ENCODE assay signal across 24 cellular contexts in genomic region chr13:40404967-40405716, GRCh38.
"Had no signal": no experiment of that assay in that cellular context is flagged by ENCODE, and none has a peak within 500 bp of the region (broad histone marks: within the 10 kb centered on the region; RNA-seq: fewer than 3 reads in every experiment).

No MANE protein-coding gene starts in this region.

- H3K4me2 ChIP-seq: neural progenitor cell, SK-N-SH had no signal

- H3K36me3 ChIP-seq: adrenal gland, breast epithelium, esophagus squamous epithelium, left lung, neural progenitor cell had no signal

- H3K4me3 ChIP-seq: adrenal gland, breast epithelium, esophagus squamous epithelium, left lung, neural progenitor cell, skin epidermis, testis had no signal

- ATAC-seq: activated T-cell treated with anti-CD3 and anti-CD28 coated beads, Interleukin-2, amount 50 U/mL, for 4 hours; left lung; naive thymus-derived CD4-positive, alpha-beta T cell had no signal

- H3K9ac ChIP-seq: neural progenitor cell, SK-N-SH had no signal

- H3K4me1 ChIP-seq: neural progenitor cell had no signal

- H3K27ac Mint-ChIP-seq: activated B cell treated with CpG ODN at 0.5 μM for 24 hours; activated naive CD4-positive, alpha-beta T cell treated with anti-CD3 and anti-CD28 coated beads, Interleukin-2, amount 10 ng/mL, durations not matched to agents 7 days and 5 days; neural progenitor cell; progenitor cell of endocrine pancreas; T-helper 2 cell treated with Interferon-gamma antibody and Interleukin-4, amounts not matched to agents 5 μg/mL and 100 μg/mL, for 36 hours had no signal

- H3K27me3 Mint-ChIP-seq: activated B cell treated with CpG ODN at 0.5 μM for 24 hours; activated naive CD4-positive, alpha-beta T cell treated with anti-CD3 and anti-CD28 coated beads, Interleukin-2, amount 10 ng/mL, durations not matched to agents 7 days and 5 days; naive thymus-derived CD4-positive, alpha-beta T cell had no signal

- H3K27ac ChIP-seq: adrenal gland, breast epithelium, neural progenitor cell, skin epidermis, testis had no signal

- H3K36me3 Mint-ChIP-seq: neural progenitor cell had no signal

- H3K27me3 ChIP-seq: adrenal gland, breast epithelium, left lung, neural progenitor cell, testis had no signal

- H3K9me3 ChIP-seq: adrenal gland, breast epithelium, left lung, SK-N-SH, testis had no signal

- H3K9me3 Mint-ChIP-seq: activated B cell treated with CpG ODN at 0.5 μM for 24 hours had no signal

- DNase-seq: activated B cell treated with CpG ODN at 0.5 μM for 24 hours; activated CD4-positive, alpha-beta T cell treated with anti-CD3 and anti-CD28 coated beads, Interleukin-2, amount 50 U/mL, for 1 hour; activated CD8-positive, alpha-beta memory T cell treated with anti-CD3 and anti-CD28 coated beads, Interleukin-2, amount 50 U/mL, for 4 hours; activated naive CD4-positive, alpha-beta T cell treated with anti-CD3 and anti-CD28 coated beads, Interleukin-2, amount 10 ng/mL, durations not matched to agents 7 days and 5 days; activated T-cell treated with anti-CD3 and anti-CD28 coated beads, Interleukin-2, amount 50 U/mL, for 4 hours; adrenal gland; cerebellar nuclear complex; cortex of kidney; effector memory CD4-positive, alpha-beta T cell; esophagus squamous epithelium; hypothalamus; kidney; left lung; midbrain; naive thymus-derived CD4-positive, alpha-beta T cell; SK-N-SH; stimulated activated CD4-positive, alpha-beta T cell treated with anti-CD3 and anti-CD28 coated beads, Interleukin-15, amount 100 ng/mL, for 24 hours; stimulated activated CD4-positive, alpha-beta T cell treated with anti-CD3 and anti-CD28 coated beads, Interleukin-4, amount 100 ng/mL, for 1 hour; testis had no signal

- H3K4me3 Mint-ChIP-seq: activated B cell treated with CpG ODN at 0.5 μM for 24 hours; activated naive CD4-positive, alpha-beta T cell treated with anti-CD3 and anti-CD28 coated beads, Interleukin-2, amount 10 ng/mL, durations not matched to agents 7 days and 5 days; activated T-cell treated with anti-CD3 and anti-CD28 coated beads, Interleukin-2, amount 50 U/mL, for 4 hours; naive thymus-derived CD4-positive, alpha-beta T cell; neural progenitor cell; T-helper 2 cell treated with Interferon-gamma antibody and Interleukin-4, amounts not matched to agents 5 μg/mL and 100 μg/mL, for 36 hours had no signal
